ENCODE assay signal across 8 cellular contexts in the genomic region with DNA sequence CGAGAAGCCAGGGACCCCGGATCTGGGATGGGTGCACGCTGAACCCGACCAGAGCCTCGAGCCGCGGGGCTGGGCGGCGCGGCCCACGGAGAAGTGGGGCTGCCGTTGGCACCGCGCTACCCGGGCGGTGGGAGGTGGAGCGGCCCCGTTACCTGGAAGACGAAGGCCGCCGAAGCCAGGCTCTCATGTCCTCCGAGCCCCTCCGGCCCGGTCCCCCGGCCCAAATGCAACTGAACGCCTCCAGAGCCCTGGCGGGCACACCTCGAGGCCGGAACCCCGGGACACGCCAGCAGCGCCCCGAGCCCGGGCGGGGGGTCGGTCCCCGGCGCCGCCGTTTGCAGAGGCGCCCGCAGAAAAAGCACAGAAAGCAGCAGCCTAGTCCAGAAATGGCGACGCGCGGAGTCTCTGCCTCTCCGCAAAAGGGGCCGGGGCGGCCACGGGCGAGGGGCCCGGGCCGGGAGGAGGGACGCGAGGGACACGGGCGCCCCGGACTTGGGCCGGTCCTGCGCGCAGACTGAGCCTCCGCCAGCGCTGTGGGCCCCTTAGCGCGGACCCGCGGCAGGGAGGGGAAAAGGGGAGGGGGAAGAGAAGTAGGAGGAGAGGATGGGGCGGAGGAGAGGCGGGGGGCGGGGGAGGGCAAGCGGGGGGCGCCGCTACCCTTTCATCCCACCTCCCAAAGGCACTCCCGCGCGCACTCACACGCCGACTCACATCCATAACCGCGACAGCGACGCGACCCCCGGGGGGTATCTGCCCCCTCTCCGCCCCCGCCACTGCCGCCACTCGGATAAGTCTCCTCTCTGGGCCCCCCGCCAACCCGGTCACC. TPM values are rescaled to one million over a fixed set of nuclear protein-coding genes. Genes with fewer than 3 reads are reported as not detected.
DNase-seq lines count a peak whose midpoint lies in the region; ATAC-seq, FAIRE-seq and TF ChIP-seq lines count a peak whose summit lies in the region.

No MANE protein-coding gene starts in this region.

- H3K36me3 ChIP-seq in ES-I3 (ENCODE audit: insufficient read depth, low read length) (peaks cover 5% of the 10 kb centered on the region), OCI-LY1 (ENCODE audit: insufficient read depth, low read length) (no peaks in the 10 kb centered on the region), kidney (ENCODE audit: control insufficient read depth in 1 of 2, insufficient read depth in 2 of 2, low read length in 2 of 2) (no peaks in the 10 kb centered on the region)

- in situ Hi-C loops in astrocyte of the spinal cord (cut with HindIII; ENCODE audit: low sequenced_read_pairs), result no loop called here

- DNase-seq in astrocyte of the spinal cord (ENCODE audit: low read depth, low spot score) (peak; percentile 34), kidney (peak; percentile 79)
- peak; percentile 25 for DNase-seq in stimulated activated naive CD8-positive, alpha-beta T cell treated with anti-CD3 and anti-CD28 coated beads, Interleukin-15, Interleukin-2, amounts not matched to agents 100 U/mL and 50 U/mL, for 24 hours
- DNase-seq in activated T-helper 2 cell treated with anti-CD3 and anti-CD28 coated beads, Interferon-gamma antibody, Interleukin-2, Interleukin-4, amounts not matched to agents 10 μg/mL and 5 μg/mL and 100 μg/mL, durations not matched to agents 14 hours and 24 hours and 36 hours (ENCODE audit: low spot score), result no peak

- peak overlapping the region; percentile 94 for H3K4me2 ChIP-seq in OCI-LY1 (ENCODE audit: low read length)

- H3K9me3 Mint-ChIP-seq in activated T-helper 2 cell treated with anti-CD3 and anti-CD28 coated beads, Interferon-gamma antibody, Interleukin-2, Interleukin-4, amounts not matched to agents 10 μg/mL and 5 μg/mL and 100 μg/mL, durations not matched to agents 14 hours and 24 hours and 36 hours, result no peaks in the 10 kb centered on the region

- peaks cover 28% of the 10 kb centered on the region for H3K4me1 Mint-ChIP-seq in activated T-helper 2 cell treated with anti-CD3 and anti-CD28 coated beads, Interferon-gamma antibody, Interleukin-2, Interleukin-4, amounts not matched to agents 10 μg/mL and 5 μg/mL and 100 μg/mL, durations not matched to agents 14 hours and 24 hours and 36 hours (ENCODE audit: low read depth)

- TF ChIP-seq CTCF in OCI-LY1 (IDR thresholded peaks at IDR 0.05; ENCODE audit: low read length), result no peak
- TF ChIP-seq CTCF in astrocyte of the spinal cord (IDR thresholded peaks at IDR 0.05; ENCODE audit: low read depth, low read length), result no peak
- TF ChIP-seq CTCF in kidney (IDR thresholded peaks at IDR 0.05; ENCODE audit: borderline replicate concordance, extremely low read depth, insufficient read depth), result no peak

- H3K27ac ChIP-seq in OCI-LY1 (ENCODE audit: low read depth, low read length, poor library complexity, severe bottlenecking) (no peak overlapping the region), kidney (ENCODE audit: low read depth in 2 of 2, low read length in 2 of 2) (no peak overlapping the region)

- FAIRE-seq in kidney (lab: Jason Lieb, UNC), result no peak

- H3K4me3 ChIP-seq in OCI-LY1 (ENCODE audit: low read depth, low read length, poor library complexity, severe bottlenecking), result peak overlapping the region; percentile 73
- H3K4me3 ChIP-seq in astrocyte of the spinal cord (ENCODE audit: low read depth, low read length), result peak overlapping the region; percentile 71
- H3K4me3 ChIP-seq in kidney (ENCODE audit: low read length in 2 of 2), result peak overlapping the region; percentile 42 to 61

- H3K4me1 ChIP-seq in ES-I3 (ENCODE audit: insufficient read depth, low read length), result peaks cover 30% of the 10 kb centered on the region
- no peaks in the 10 kb centered on the region for H3K4me1 ChIP-seq in OCI-LY1 (ENCODE audit: insufficient read depth, low read length, severe bottlenecking)
- H3K4me1 ChIP-seq in kidney (ENCODE audit: control insufficient read depth in 1 of 2, insufficient read depth in 1 of 2, low read depth in 1 of 2, low read length in 2 of 2), result peaks cover 20 to 22% of the 10 kb centered on the region in 2 donors

- no peak overlapping the region for H2AFZ ChIP-seq in OCI-LY1 (ENCODE audit: low read length)

- intact Hi-C loops in kidney (cut with DNase I), result no loop called here
- intact Hi-C loops in activated T-helper 2 cell treated with anti-CD3 and anti-CD28 coated beads, Interferon-gamma antibody, Interleukin-2, Interleukin-4, amounts not matched to agents 10 μg/mL and 5 μg/mL and 100 μg/mL, durations not matched to agents 14 hours and 24 hours and 36 hours (cut with micrococcal nuclease), result loop anchor here (10.0 kb wide), 3 partner anchors 105 to 605 kb away; no protein-coding TSS in a partner anchor

- no peaks in the 10 kb centered on the region for H3K79me2 ChIP-seq in OCI-LY1 (ENCODE audit: insufficient read depth, low read length)

- H3K27me3 ChIP-seq in OCI-LY1 (ENCODE audit: insufficient read depth, low read length), result no peaks in the 10 kb centered on the region; the same call in 1 of the 2 replicates

- peaks cover 7% of the 10 kb centered on the region for H3K27me3 Mint-ChIP-seq in activated T-helper 2 cell treated with anti-CD3 and anti-CD28 coated beads, Interferon-gamma antibody, Interleukin-2, Interleukin-4, amounts not matched to agents 10 μg/mL and 5 μg/mL and 100 μg/mL, durations not matched to agents 14 hours and 24 hours and 36 hours (ENCODE audit: low read depth)

- H3K9me3 ChIP-seq in ES-I3 (ENCODE audit: control insufficient read depth, insufficient read depth, low read length) (no peaks in the 10 kb centered on the region), OCI-LY1 (ENCODE audit: low read length) (no peaks in the 10 kb centered on the region), kidney (ENCODE audit: control insufficient read depth in 1 of 2, low read length in 2 of 2) (no peaks in the 10 kb centered on the region)

- H3K9me2 ChIP-seq in OCI-LY1 (ENCODE audit: low read depth, low read length), result no peaks in the 10 kb centered on the region

- H3F3A ChIP-seq in OCI-LY1 (ENCODE audit: insufficient read depth, low read length), result no peaks in the 10 kb centered on the region

- no peaks in the 10 kb centered on the region for H4K20me1 ChIP-seq in OCI-LY1 (ENCODE audit: insufficient read depth, low read length)

- ATAC-seq in stimulated activated naive CD8-positive, alpha-beta T cell treated with anti-CD3 and anti-CD28 coated beads, Interleukin-15, Interleukin-2, amounts not matched to agents 100 U/mL and 50 U/mL, for 24 hours, result no peak
- no peak for ATAC-seq in GM21825 (IDR thresholded peaks at IDR 0.05; ENCODE audit: unreplicated experiment)
- ATAC-seq in HG03469 (IDR thresholded peaks at IDR 0.05; ENCODE audit: unreplicated experiment), result no peak

- H3K36me3 Mint-ChIP-seq in activated T-helper 2 cell treated with anti-CD3 and anti-CD28 coated beads, Interferon-gamma antibody, Interleukin-2, Interleukin-4, amounts not matched to agents 10 μg/mL and 5 μg/mL and 100 μg/mL, durations not matched to agents 14 hours and 24 hours and 36 hours (ENCODE audit: low read depth), result peaks cover 3% of the 10 kb centered on the region

- H3K27ac Mint-ChIP-seq in activated T-helper 2 cell treated with anti-CD3 and anti-CD28 coated beads, Interferon-gamma antibody, Interleukin-2, Interleukin-4, amounts not matched to agents 10 μg/mL and 5 μg/mL and 100 μg/mL, durations not matched to agents 14 hours and 24 hours and 36 hours, result no peak overlapping the region

- H3K9ac ChIP-seq in ES-I3 (ENCODE audit: low read depth, low read length) (peak overlapping the region; percentile 92), OCI-LY1 (ENCODE audit: low read length) (peak overlapping the region; percentile 57; the same call in 1 of the 2 replicates), kidney (ENCODE audit: low read length in 2 of 2) (peak overlapping the region in 1 of 2 donors; percentile 40)

- H3K4me3 Mint-ChIP-seq in activated T-helper 2 cell treated with anti-CD3 and anti-CD28 coated beads, Interferon-gamma antibody, Interleukin-2, Interleukin-4, amounts not matched to agents 10 μg/mL and 5 μg/mL and 100 μg/mL, durations not matched to agents 14 hours and 24 hours and 36 hours (ENCODE audit: low read depth), result no peak overlapping the region

RNA-seq across cellular contexts. Expression of a gene that starts 1.4 kb away (rescaled TPM):
- 14.0 TPM for total RNA-seq in kidney
- polyA plus RNA-seq in kidney (ENCODE audit: insufficient read depth, low read depth, low replicate concordance), result 1.2 TPM
- 6.8 and 7.4 TPM in 2 replicates for total RNA-seq in activated T-helper 2 cell treated with anti-CD3 and anti-CD28 coated beads, Interferon-gamma antibody, Interleukin-2, Interleukin-4, amounts not matched to agents 10 μg/mL and 5 μg/mL and 100 μg/mL, durations not matched to agents 14 hours and 24 hours and 36 hours
